In the genomic region with DNA sequence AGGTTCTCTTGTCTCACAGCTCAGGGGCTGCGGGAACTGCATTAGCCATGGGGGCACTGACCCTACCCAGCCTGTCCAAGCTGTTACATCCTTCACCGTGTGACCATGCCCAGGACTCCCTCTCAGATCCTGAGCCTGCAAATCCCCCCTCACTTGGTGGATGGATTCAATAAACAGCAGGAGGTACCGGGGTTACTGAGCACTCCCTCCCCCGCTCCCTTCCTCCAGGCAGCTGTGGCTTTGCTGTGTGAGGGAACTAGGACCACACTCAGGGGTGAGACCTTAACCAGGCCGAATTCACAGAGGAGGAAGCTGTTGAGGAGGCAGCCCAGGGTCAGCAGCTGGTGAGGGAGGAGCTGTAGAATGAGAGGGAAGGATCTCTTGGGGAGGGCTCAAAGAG, we compare ENCODE assay signal across 1 cellular context.
TF ChIP-seq lines count a peak whose summit lies in the region.

No MANE protein-coding gene starts in this region.

TF ChIP-seq in GM23338, 12 proteins besides CTCF, POLR2A, EP300 and RAD21 (continued from another document):
- TF ChIP-seq, protein P1, sequence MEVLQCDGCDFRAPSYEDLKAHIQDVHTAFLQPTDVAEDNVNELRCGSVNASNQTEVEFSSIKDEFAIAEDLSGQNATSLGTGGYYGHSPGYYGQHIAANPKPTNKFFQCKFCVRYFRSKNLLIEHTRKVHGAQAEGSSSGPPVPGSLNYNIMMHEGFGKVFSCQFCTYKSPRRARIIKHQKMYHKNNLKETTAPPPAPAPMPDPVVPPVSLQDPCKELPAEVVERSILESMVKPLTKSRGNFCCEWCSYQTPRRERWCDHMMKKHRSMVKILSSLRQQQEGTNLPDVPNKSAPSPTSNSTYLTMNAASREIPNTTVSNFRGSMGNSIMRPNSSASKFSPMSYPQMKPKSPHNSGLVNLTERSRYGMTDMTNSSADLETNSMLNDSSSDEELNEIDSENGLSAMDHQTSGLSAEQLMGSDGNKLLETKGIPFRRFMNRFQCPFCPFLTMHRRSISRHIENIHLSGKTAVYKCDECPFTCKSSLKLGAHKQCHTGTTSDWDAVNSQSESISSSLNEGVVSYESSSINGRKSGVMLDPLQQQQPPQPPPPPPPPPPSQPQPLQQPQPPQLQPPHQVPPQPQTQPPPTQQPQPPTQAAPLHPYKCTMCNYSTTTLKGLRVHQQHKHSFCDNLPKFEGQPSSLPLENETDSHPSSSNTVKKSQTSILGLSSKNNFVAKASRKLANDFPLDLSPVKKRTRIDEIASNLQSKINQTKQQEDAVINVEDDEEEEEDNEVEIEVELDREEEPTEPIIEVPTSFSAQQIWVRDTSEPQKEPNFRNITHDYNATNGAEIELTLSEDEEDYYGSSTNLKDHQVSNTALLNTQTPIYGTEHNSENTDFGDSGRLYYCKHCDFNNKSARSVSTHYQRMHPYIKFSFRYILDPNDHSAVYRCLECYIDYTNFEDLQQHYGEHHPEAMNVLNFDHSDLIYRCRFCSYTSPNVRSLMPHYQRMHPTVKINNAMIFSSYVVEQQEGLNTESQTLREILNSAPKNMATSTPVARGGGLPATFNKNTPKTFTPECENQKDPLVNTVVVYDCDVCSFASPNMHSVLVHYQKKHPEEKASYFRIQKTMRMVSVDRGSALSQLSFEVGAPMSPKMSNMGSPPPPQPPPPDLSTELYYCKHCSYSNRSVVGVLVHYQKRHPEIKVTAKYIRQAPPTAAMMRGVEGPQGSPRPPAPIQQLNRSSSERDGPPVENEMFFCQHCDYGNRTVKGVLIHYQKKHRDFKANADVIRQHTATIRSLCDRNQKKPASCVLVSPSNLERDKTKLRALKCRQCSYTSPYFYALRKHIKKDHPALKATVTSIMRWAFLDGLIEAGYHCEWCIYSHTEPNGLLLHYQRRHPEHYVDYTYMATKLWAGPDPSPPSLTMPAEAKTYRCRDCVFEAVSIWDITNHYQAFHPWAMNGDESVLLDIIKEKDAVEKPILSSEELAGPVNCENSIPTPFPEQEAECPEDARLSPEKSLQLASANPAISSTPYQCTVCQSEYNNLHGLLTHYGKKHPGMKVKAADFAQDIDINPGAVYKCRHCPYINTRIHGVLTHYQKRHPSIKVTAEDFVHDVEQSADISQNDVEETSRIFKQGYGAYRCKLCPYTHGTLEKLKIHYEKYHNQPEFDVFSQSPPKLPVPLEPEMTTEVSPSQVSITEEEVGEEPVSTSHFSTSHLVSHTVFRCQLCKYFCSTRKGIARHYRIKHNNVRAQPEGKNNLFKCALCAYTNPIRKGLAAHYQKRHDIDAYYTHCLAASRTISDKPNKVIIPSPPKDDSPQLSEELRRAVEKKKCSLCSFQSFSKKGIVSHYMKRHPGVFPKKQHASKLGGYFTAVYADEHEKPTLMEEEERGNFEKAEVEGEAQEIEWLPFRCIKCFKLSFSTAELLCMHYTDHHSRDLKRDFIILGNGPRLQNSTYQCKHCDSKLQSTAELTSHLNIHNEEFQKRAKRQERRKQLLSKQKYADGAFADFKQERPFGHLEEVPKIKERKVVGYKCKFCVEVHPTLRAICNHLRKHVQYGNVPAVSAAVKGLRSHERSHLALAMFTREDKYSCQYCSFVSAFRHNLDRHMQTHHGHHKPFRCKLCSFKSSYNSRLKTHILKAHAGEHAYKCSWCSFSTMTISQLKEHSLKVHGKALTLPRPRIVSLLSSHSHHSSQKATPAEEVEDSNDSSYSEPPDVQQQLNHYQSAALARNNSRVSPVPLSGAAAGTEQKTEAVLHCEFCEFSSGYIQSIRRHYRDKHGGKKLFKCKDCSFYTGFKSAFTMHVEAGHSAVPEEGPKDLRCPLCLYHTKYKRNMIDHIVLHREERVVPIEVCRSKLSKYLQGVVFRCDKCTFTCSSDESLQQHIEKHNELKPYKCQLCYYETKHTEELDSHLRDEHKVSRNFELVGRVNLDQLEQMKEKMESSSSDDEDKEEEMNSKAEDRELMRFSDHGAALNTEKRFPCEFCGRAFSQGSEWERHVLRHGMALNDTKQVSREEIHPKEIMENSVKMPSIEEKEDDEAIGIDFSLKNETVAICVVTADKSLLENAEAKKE (CRISPR knock-in tag; IDR thresholded peaks at IDR 0.05) = no peak
- TF ChIP-seq NANOG (IDR thresholded peaks at IDR 0.05; ENCODE audit: borderline replicate concordance) (no peak), CREB1 (CRISPR knock-in tag; IDR thresholded peaks at IDR 0.05; ENCODE audit: low read depth) (no peak)
